Comparison of ENCODE assay signal across 10 cellular contexts in the genomic region with DNA sequence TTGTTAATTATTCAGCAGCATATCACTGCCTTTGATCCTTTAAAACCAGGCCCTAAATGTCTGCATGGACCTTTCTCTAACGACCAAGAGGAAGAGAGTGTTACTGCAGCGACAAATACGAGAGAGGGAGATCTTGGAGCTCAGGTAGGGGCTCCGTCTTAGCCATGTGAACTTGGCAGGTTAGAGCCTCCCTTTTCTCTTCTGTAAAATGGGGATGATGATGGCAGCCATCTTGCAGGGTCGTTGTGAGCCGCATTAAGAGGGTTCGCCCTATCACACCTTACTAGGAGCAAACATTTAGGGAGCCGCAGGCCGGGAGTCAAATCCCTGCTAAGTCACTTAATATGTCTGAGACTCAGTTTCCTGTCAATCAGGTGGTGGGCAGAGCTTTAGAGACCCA. TPM values are rescaled to one million over a fixed set of nuclear protein-coding genes. Genes with fewer than 3 reads are reported as not detected.
DNase-seq lines count a peak whose midpoint lies in the region; ATAC-seq and TF ChIP-seq lines count a peak whose summit lies in the region.
"Had no signal": no experiment of that assay in that cellular context is flagged by ENCODE, and none has a peak within 500 bp of the region (broad histone marks: within the 10 kb centered on the region; RNA-seq: fewer than 3 reads in every experiment).

No MANE protein-coding gene starts in this region.

- H3K79me1 ChIP-seq in H9 (ENCODE audit: insufficient read depth, low read depth, low read length, poor library complexity, severe bottlenecking), result no peaks in the 10 kb centered on the region

- no peak overlapping the region for H2AFZ ChIP-seq in H9 (ENCODE audit: low read length)

- H2BK5ac ChIP-seq in H9 (ENCODE audit: insufficient read length, low read length), result no peak overlapping the region

- peak overlapping the region in 4 of 7 donors; percentile 12 to 86 (median 40) for H3K27ac Mint-ChIP-seq in CD4-positive, alpha-beta memory T cell
- peak overlapping the region; percentile 20 for H3K27ac Mint-ChIP-seq in activated CD8-positive, alpha-beta T cell treated with anti-CD3 and anti-CD28 coated beads for 36 hours
- H3K27ac Mint-ChIP-seq in H9, result no peak overlapping the region

- H3K4me3 ChIP-seq in CD4-positive, alpha-beta memory T cell (ENCODE audit: low read length in 2 of 2), result no peak overlapping the region
- H3K4me3 ChIP-seq in fibroblast of pulmonary artery (replicated peaks; ENCODE audit: low read depth, low read length) (peak overlapping the region; percentile 73), skeletal muscle cell (ENCODE audit: low read depth, low read length) (peak overlapping the region; percentile 73), BE2C (ENCODE audit: low read depth, low read length) (no peak overlapping the region)

- no peak overlapping the region for H3K4ac ChIP-seq in H9 (ENCODE audit: low read depth, low read length)

- peaks cover 0 to 2% of the 10 kb centered on the region in 2 donors for H3K27me3 Mint-ChIP-seq in CD4-positive, alpha-beta memory T cell
- H3K27me3 Mint-ChIP-seq in activated CD8-positive, alpha-beta T cell treated with anti-CD3 and anti-CD28 coated beads for 36 hours, result no peaks in the 10 kb centered on the region
- peaks cover 2% of the 10 kb centered on the region for H3K27me3 Mint-ChIP-seq in H9 (ENCODE audit: low read depth)

- no peak for ATAC-seq in activated CD8-positive, alpha-beta T cell treated with anti-CD3 and anti-CD28 coated beads for 36 hours
- no peak for ATAC-seq in HG02763 (IDR thresholded peaks at IDR 0.05; ENCODE audit: unreplicated experiment)
- ATAC-seq in GM21360 (IDR thresholded peaks at IDR 0.05; ENCODE audit: unreplicated experiment), result no peak

- no peak overlapping the region for H2AK5ac ChIP-seq in H9 (ENCODE audit: insufficient read length, low read length)

- peaks cover 0 to 23% (median 13%) of the 10 kb centered on the region in 8 donors for H3K9me3 Mint-ChIP-seq in CD4-positive, alpha-beta memory T cell
- H3K9me3 Mint-ChIP-seq in activated CD8-positive, alpha-beta T cell treated with anti-CD3 and anti-CD28 coated beads for 36 hours, result peaks cover 12% of the 10 kb centered on the region
- H3K9me3 Mint-ChIP-seq in H9, result peaks cover 5 to 12% of the 10 kb centered on the region in 2 experiments; a peak in 3 of 5 replicates

- no peaks in the 10 kb centered on the region for H3K36me3 ChIP-seq in CD4-positive, alpha-beta memory T cell (ENCODE audit: insufficient read depth, low read length)
- no peaks in the 10 kb centered on the region for H3K36me3 ChIP-seq in BE2C

- peaks cover 33% of the 10 kb centered on the region for H3K4me1 ChIP-seq in CD4-positive, alpha-beta memory T cell (ENCODE audit: insufficient read depth, low read length)
- H3K4me1 ChIP-seq in H9 (ENCODE audit: insufficient read depth, low read length) (no peaks in the 10 kb centered on the region), BE2C (peaks cover 2% of the 10 kb centered on the region)

- no CpG with 5 or more reads among the region's 9 CpGs for WGBS in H9 (ENCODE audit: extremely low coverage, insufficient read length, low lambda C conversion rate)

- no peak overlapping the region for H2BK12ac ChIP-seq in H9 (ENCODE audit: insufficient read length, low read depth, low read length)

- H3K4me3 Mint-ChIP-seq in CD4-positive, alpha-beta memory T cell, result peak overlapping the region in 7 of 8 donors; percentile 40 to 90 (median 58)
- H3K4me3 Mint-ChIP-seq in activated CD8-positive, alpha-beta T cell treated with anti-CD3 and anti-CD28 coated beads for 36 hours, result peak overlapping the region; percentile 82
- H3K4me3 Mint-ChIP-seq in H9, result no peak overlapping the region

- POLR2A ChIA-PET in CD4-positive, alpha-beta memory T cell (lab: Charles Lee; ENCODE audit: partially characterized antibody), result interaction anchor here (1.2 to 1.5 kb wide), 3 partner anchors 17 to 68 kb away, joined by 3 to 4 read pairs (median 4); a partner anchor contains a TSS
- POLR2A ChIA-PET in activated CD8-positive, alpha-beta T cell treated with anti-CD3 and anti-CD28 coated beads for 36 hours (lab: Charles Lee), result interaction anchor here (0.7 to 2.6 kb wide), 6 partner anchors 10 to 67 kb away, joined by 3 to 9 read pairs (median 3); a partner anchor contains a TSS

- H3K9me3 ChIP-seq in CD4-positive, alpha-beta memory T cell (ENCODE audit: control insufficient read depth in 1 of 2, low read length in 2 of 2), result peaks cover 0 to 16% of the 10 kb centered on the region in 2 donors
- no peaks in the 10 kb centered on the region for H3K9me3 ChIP-seq in H9 (ENCODE audit: control insufficient read depth, low read depth, low read length)
- peaks cover 5% of the 10 kb centered on the region; the same call in 1 of the 2 replicates for H3K9me3 ChIP-seq in BE2C

- no peak overlapping the region for H3K4me2 ChIP-seq in H9 (ENCODE audit: insufficient read depth, insufficient read length, low read length)

- CTCF ChIA-PET in CD4-positive, alpha-beta memory T cell (lab: Charles Lee; ENCODE audit: partially characterized antibody), result interaction anchor here (0.8 to 4.4 kb wide), 5 partner anchors 10 to 89 kb away, joined by 3 to 21 read pairs (median 3); no protein-coding TSS in a partner anchor
- CTCF ChIA-PET in activated CD8-positive, alpha-beta T cell treated with anti-CD3 and anti-CD28 coated beads for 36 hours (lab: Charles Lee), result interaction anchor here (0.9 to 9.2 kb wide), 8 partner anchors 9 to 263 kb away, joined by 3 to 107 read pairs (median 4); a partner anchor contains a TSS

- no peak overlapping the region for H2BK120ac ChIP-seq in H9 (ENCODE audit: low read depth, low read length, poor library complexity, severe bottlenecking)

- no peak overlapping the region for H3T11ph ChIP-seq in H9 (ENCODE audit: low read length)

- no peak overlapping the region for H3K18ac ChIP-seq in H9 (ENCODE audit: insufficient read length, low read depth, low read length)

- peaks cover 1% of the 10 kb centered on the region for H3K23me2 ChIP-seq in H9 (ENCODE audit: insufficient read length, low read depth, low read length, poor library complexity, severe bottlenecking)

- no peak overlapping the region for H2BK15ac ChIP-seq in H9 (ENCODE audit: low read depth, low read length)

- H4K91ac ChIP-seq in H9 (ENCODE audit: insufficient read length, low read depth, low read length), result no peak overlapping the region

- no peaks in the 10 kb centered on the region for H4K20me1 ChIP-seq in H9 (ENCODE audit: control insufficient read depth, insufficient read depth, insufficient read length)

- H3K4me1 Mint-ChIP-seq in CD4-positive, alpha-beta memory T cell, result peaks cover 6 to 38% (median 25%) of the 10 kb centered on the region in 4 donors
- peaks cover 22% of the 10 kb centered on the region for H3K4me1 Mint-ChIP-seq in activated CD8-positive, alpha-beta T cell treated with anti-CD3 and anti-CD28 coated beads for 36 hours (ENCODE audit: low read depth)
- peaks cover 2 to 4% of the 10 kb centered on the region in 2 experiments; a peak in 1 of 4 replicates for H3K4me1 Mint-ChIP-seq in H9

- no peak overlapping the region for H3K56ac ChIP-seq in H9 (ENCODE audit: insufficient read length, low read depth, low read length)

- H3K9ac ChIP-seq in H9 (ENCODE audit: extremely low read depth, insufficient read length, low read length), result no peak overlapping the region

- no peak overlapping the region for H3K27ac ChIP-seq in CD4-positive, alpha-beta memory T cell (ENCODE audit: low read depth, low read length)
- no peak overlapping the region for H3K27ac ChIP-seq in H9 (ENCODE audit: insufficient read length, low read depth, low read length)

- no peak overlapping the region for H2BK20ac ChIP-seq in H9 (ENCODE audit: low read depth, low read length, poor library complexity, severe bottlenecking)

- H3K27me3 ChIP-seq in CD4-positive, alpha-beta memory T cell (ENCODE audit: insufficient read depth, low read length), result no peaks in the 10 kb centered on the region
- no peaks in the 10 kb centered on the region for H3K27me3 ChIP-seq in H9 (ENCODE audit: insufficient read depth, low read length)
- H3K27me3 ChIP-seq in BE2C, result no peaks in the 10 kb centered on the region

- no peak overlapping the region for H4K8ac ChIP-seq in H9 (replicated peaks; ENCODE audit: insufficient read length, low read depth, low read length)

- no peaks in the 10 kb centered on the region for H3K79me2 ChIP-seq in H9 (ENCODE audit: insufficient read depth, low read length)

- H3K23ac ChIP-seq in H9 (ENCODE audit: insufficient read length, low read depth, low read length), result no peak overlapping the region

- intact Hi-C loops in CD4-positive, alpha-beta memory T cell (cut with micrococcal nuclease), result no loop called here
- intact Hi-C loops in activated CD8-positive, alpha-beta T cell treated with anti-CD3 and anti-CD28 coated beads for 36 hours (cut with micrococcal nuclease), result no loop called here

- no peak for DNase-seq in CD4-positive, alpha-beta memory T cell
- DNase-seq in activated CD8-positive, alpha-beta T cell treated with anti-CD3 and anti-CD28 coated beads for 36 hours, result no peak
- DNase-seq in fibroblast of pulmonary artery (ENCODE audit: low read depth) (no peak), skeletal muscle cell (ENCODE audit: low read depth) (no peak), H9 (no peak), BE2C (no peak)
- DNase-seq: GF-D8, WERI-Rb-1 had no signal

- no peak overlapping the region for H3K14ac ChIP-seq in H9 (ENCODE audit: insufficient read depth, low read length)

- H4K5ac ChIP-seq in H9 (ENCODE audit: insufficient read length, low read depth, low read length), result no peak overlapping the region

- no peak for TF ChIP-seq CTCF in activated CD8-positive, alpha-beta T cell treated with anti-CD3 and anti-CD28 coated beads for 36 hours (IDR thresholded peaks at IDR 0.05)
- TF ChIP-seq CTCF in fibroblast of pulmonary artery (IDR thresholded peaks at IDR 0.05; ENCODE audit: low read length, missing control alignments), result no peak
- no peak for TF ChIP-seq CTCF in H9 (conservative IDR thresholded peaks at IDR 0.05)
- TF ChIP-seq CTCF in BE2C (IDR thresholded peaks at IDR 0.05; ENCODE audit: low read depth, low read length), result no peak

- H3K36me3 Mint-ChIP-seq in CD4-positive, alpha-beta memory T cell, result peaks cover 12 to 18% of the 10 kb centered on the region in 2 donors
- H3K36me3 Mint-ChIP-seq in activated CD8-positive, alpha-beta T cell treated with anti-CD3 and anti-CD28 coated beads for 36 hours (ENCODE audit: low read depth), result peaks cover 22% of the 10 kb centered on the region
- peaks cover 0 to 8% (median 4%) of the 10 kb centered on the region in 3 experiments; a peak in 3 of 7 replicates for H3K36me3 Mint-ChIP-seq in H9 (ENCODE audit: insufficient read depth in 1 of 3, low read depth in 3 of 3)

RNA-seq across cellular contexts. Expression of a gene that starts 1.6 kb away (rescaled TPM):
- total RNA-seq in CD4-positive, alpha-beta memory T cell, result 10 to 100 TPM; 13.7 to 13.8 TPM
- polyA plus RNA-seq in CD4-positive, alpha-beta memory T cell, result 1 to 10 TPM; 2.0 to 4.2 TPM
- total RNA-seq in activated CD8-positive, alpha-beta T cell treated with anti-CD3 and anti-CD28 coated beads for 36 hours, result 10 to 100 TPM; 14.2 to 15.0 TPM
- total RNA-seq in H9 (2021), result 1.8 and 2.1 TPM in 2 replicates
- polyA plus RNA-seq in BE2C (2012; ENCODE audit: insufficient read depth, insufficient read length, low read depth), result 9.0 TPM

RNA-seq across cellular contexts. Expression of a gene that starts 24.6 kb away (rescaled TPM):
- 10 to 100 TPM; 58.1 to 62.7 TPM for total RNA-seq in CD4-positive, alpha-beta memory T cell
- under 1 TPM in 1 of 2 donors, not detected in 1; 0.53 TPM for polyA plus RNA-seq in CD4-positive, alpha-beta memory T cell
- 10 to 100 TPM; 12.1 to 14.8 TPM for total RNA-seq in activated CD8-positive, alpha-beta T cell treated with anti-CD3 and anti-CD28 coated beads for 36 hours
- 31.6 and 41.9 TPM in 2 replicates for total RNA-seq in H9 (2021)
- 236 TPM for polyA plus RNA-seq in BE2C (2012; ENCODE audit: insufficient read depth, insufficient read length, low read depth)

RNA-seq across cellular contexts. Expression of a gene that starts 46.6 kb away (rescaled TPM):
- total RNA-seq in CD4-positive, alpha-beta memory T cell, result 100 to 1,000 TPM; 125 to 127 TPM
- 10 to 100 TPM; 45.2 to 45.6 TPM for polyA plus RNA-seq in CD4-positive, alpha-beta memory T cell
- 10 to 100 TPM; 36.9 to 38.8 TPM for total RNA-seq in activated CD8-positive, alpha-beta T cell treated with anti-CD3 and anti-CD28 coated beads for 36 hours
- 29.8 and 30.2 TPM in 2 replicates for total RNA-seq in H9 (2021)
- 40.4 TPM for polyA plus RNA-seq in BE2C (2012; ENCODE audit: insufficient read depth, insufficient read length, low read depth)

RNA-seq across cellular contexts. Expression of a gene that starts 50.1 kb away (rescaled TPM):
- 100 to 1,000 TPM; 100 to 101 TPM for total RNA-seq in CD4-positive, alpha-beta memory T cell
- 10 to 100 TPM; 49.4 to 54.6 TPM for polyA plus RNA-seq in CD4-positive, alpha-beta memory T cell
- total RNA-seq in activated CD8-positive, alpha-beta T cell treated with anti-CD3 and anti-CD28 coated beads for 36 hours, result 10 to 100 TPM; 79.8 to 80.4 TPM
- 68.4 TPM in 2 replicates for total RNA-seq in H9 (2021)
- polyA plus RNA-seq in BE2C (2012; ENCODE audit: insufficient read depth, insufficient read length, low read depth), result 75.4 TPM

Comparison
In these comparisons a context has a peak if more than half of its experiments do, and no peak if none do; other contexts are left out.
1. H3K4me3 ChIP-seq: peak in fibroblast of pulmonary artery (single experiment) and skeletal muscle cell (single experiment); none in CD4-positive, alpha-beta memory T cell (0 of 2) and BE2C (single experiment).
2. H3K27ac Mint-ChIP-seq: peak in CD4-positive, alpha-beta memory T cell (4 of 7) and activated CD8-positive, alpha-beta T cell treated with anti-CD3 and anti-CD28 coated beads for 36 hours (single experiment); none in H9 (0 of 3).
3. H3K4me3 Mint-ChIP-seq: peak in CD4-positive, alpha-beta memory T cell (7 of 8) and activated CD8-positive, alpha-beta T cell treated with anti-CD3 and anti-CD28 coated beads for 36 hours (single experiment); none in H9 (0 of 2).